Comparison of ENCODE assay signal across 12 cellular contexts in the genomic region with DNA sequence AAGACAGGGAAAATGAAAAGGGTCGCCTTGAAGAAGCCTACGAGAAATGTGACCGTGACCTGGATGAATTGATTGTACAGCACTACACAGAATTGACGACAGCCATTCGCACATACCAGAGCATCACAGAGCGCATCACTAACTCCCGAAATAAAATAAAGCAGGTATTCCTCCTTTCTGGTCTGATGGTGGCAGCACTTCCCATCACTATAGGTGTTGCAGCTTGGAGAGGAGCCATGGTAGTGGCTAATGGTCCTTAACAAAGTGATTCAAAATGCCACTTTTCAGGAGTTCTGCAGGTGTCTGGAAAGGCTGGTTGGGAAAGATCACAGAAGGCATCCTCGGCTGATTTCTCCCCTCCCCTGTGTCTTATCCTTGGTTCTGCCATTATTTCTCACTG. TPM values are rescaled to one million over a fixed set of nuclear protein-coding genes. Genes with fewer than 3 reads are reported as not detected.
A peak's percentile ranks its signal among the peaks of the same experiment; 100 is the strongest.
DNase-seq lines count a peak whose midpoint lies in the region; ATAC-seq and TF ChIP-seq lines count a peak whose summit lies in the region.
"Had no signal": no experiment of that assay in that cellular context is flagged by ENCODE, and none has a peak within 500 bp of the region (broad histone marks: within the 10 kb centered on the region; RNA-seq: fewer than 3 reads in every experiment).

No MANE protein-coding gene starts in this region.

- peaks cover 0 to 21% (median 8%) of the 10 kb centered on the region in 7 donors for H3K4me1 Mint-ChIP-seq in naive thymus-derived CD4-positive, alpha-beta T cell
- H3K4me1 Mint-ChIP-seq: memory B cell had no signal

- no peaks in the 10 kb centered on the region for H3K9me3 ChIP-seq in A673 (ENCODE audit: low read depth, low read length, poor library complexity, severe bottlenecking)
- H3K9me3 ChIP-seq in HCT116 (ENCODE audit: control insufficient read depth in 1 of 2, insufficient read depth in 1 of 2, low read depth in 1 of 2, low read length in 2 of 2), result no peaks in the 10 kb centered on the region
- no peaks in the 10 kb centered on the region for H3K9me3 ChIP-seq in OCI-LY7 (ENCODE audit: low read length)
- H3K9me3 ChIP-seq in naive thymus-derived CD4-positive, alpha-beta T cell (ENCODE audit: control insufficient read depth in 2 of 3, low read length in 3 of 3), result no peaks in the 10 kb centered on the region

- BruUV-seq in A673 (replicated peaks; lab: Mats Ljungman, UMichigan) (no TSS peak), HCT116 (replicated peaks; lab: Mats Ljungman, UMichigan) (no TSS peak), OCI-LY7 (replicated peaks; lab: Mats Ljungman, UMichigan) (no TSS peak)

- H2AFZ ChIP-seq in HCT116 (ENCODE audit: low read depth, low read length, poor library complexity, severe bottlenecking) (no peak overlapping the region), OCI-LY7 (ENCODE audit: low read length) (no peak overlapping the region)

- H3K4me3 ChIP-seq in A673 (ENCODE audit: low read depth, low read length, poor library complexity, severe bottlenecking) (no peak overlapping the region), HCT116 (replicated peaks in 1 of 2; ENCODE audit: low read depth in 1 of 2, low read length in 2 of 2) (no peak overlapping the region), OCI-LY7 (ENCODE audit: low read depth, low read length, poor library complexity, severe bottlenecking) (no peak overlapping the region), fibroblast of villous mesenchyme (ENCODE audit: low read depth, low read length) (no peak overlapping the region)
- no peak overlapping the region for H3K4me3 ChIP-seq in naive thymus-derived CD4-positive, alpha-beta T cell (ENCODE audit: low read length)

- H3K27ac ChIP-seq in A673 (ENCODE audit: low read depth, low read length, poor library complexity, severe bottlenecking) (no peak overlapping the region), HCT116 (ENCODE audit: low read depth, low read length) (no peak overlapping the region), OCI-LY7 (ENCODE audit: low read depth, low read length, poor library complexity, severe bottlenecking) (no peak overlapping the region)
- H3K27ac ChIP-seq in naive thymus-derived CD4-positive, alpha-beta T cell (ENCODE audit: low read depth, low read length), result no peak overlapping the region

- RAD21 ChIA-PET in HCT116 (lab: Charles Lee; ENCODE audit: low non-redundant PET in 1 of 2, low total read pairs in 2 of 2, uncharacterized antibody in 2 of 2, unreplicated experiment in 2 of 2), result no interaction called here

- CTCF ChIA-PET in A673 (lab: Charles Lee) (no interaction called here), HCT116 (lab: Charles Lee) (no interaction called here), OCI-LY7 (lab: Charles Lee; ENCODE audit: unreplicated experiment) (no interaction called here)
- CTCF ChIA-PET in naive thymus-derived CD4-positive, alpha-beta T cell (lab: Charles Lee), result no interaction called here

- H3K4me2 ChIP-seq in HCT116 (ENCODE audit: low read length), result no peak overlapping the region
- no peak overlapping the region for H3K4me2 ChIP-seq in OCI-LY7 (ENCODE audit: low read length)

- TF ChIP-seq POLR2A in HCT116 (IDR thresholded peaks at IDR 0.05; ENCODE audit: borderline replicate concordance, extremely low read depth, insufficient read depth, insufficient read length), result no peak

- H3K9me2 ChIP-seq in HCT116 (ENCODE audit: insufficient read depth), result no peaks in the 10 kb centered on the region
- H3K9me2 ChIP-seq in OCI-LY7 (ENCODE audit: insufficient read depth, low read length), result no peaks in the 10 kb centered on the region

- H4K20me1 ChIP-seq in HCT116 (ENCODE audit: insufficient read depth), result no peaks in the 10 kb centered on the region
- H4K20me1 ChIP-seq in OCI-LY7 (ENCODE audit: insufficient read depth, low read length), result no peaks in the 10 kb centered on the region

- no peaks in the 10 kb centered on the region for H3K4me1 ChIP-seq in A673 (ENCODE audit: insufficient read depth, low read length, poor library complexity, severe bottlenecking)
- no peaks in the 10 kb centered on the region for H3K4me1 ChIP-seq in HCT116 (ENCODE audit: control insufficient read depth in 1 of 2, insufficient read depth in 2 of 2, low read length in 2 of 2)
- no peaks in the 10 kb centered on the region for H3K4me1 ChIP-seq in OCI-LY7 (ENCODE audit: insufficient read depth, low read length, poor library complexity, severe bottlenecking)
- H3K4me1 ChIP-seq in naive thymus-derived CD4-positive, alpha-beta T cell (ENCODE audit: control insufficient read depth in 2 of 2, insufficient read depth in 2 of 2, low read length in 2 of 2), result no peaks in the 10 kb centered on the region

- no peak overlapping the region for H3K9ac ChIP-seq in HCT116 (ENCODE audit: low read length)

- POLR2A ChIA-PET in A673 (lab: Charles Lee; ENCODE audit: low non-redundant PET) (no interaction called here), HCT116 (lab: Charles Lee) (no interaction called here), OCI-LY7 (lab: Charles Lee) (no interaction called here)
- POLR2A ChIA-PET in naive thymus-derived CD4-positive, alpha-beta T cell (lab: Charles Lee), result no interaction called here

- TF ChIP-seq CTCF in A673 (conservative IDR thresholded peaks at IDR 0.05; ENCODE audit: low read depth, low read length), result 0 out of 2 replicates have a peak, but pooled peaks have one; percentile 32
- TF ChIP-seq CTCF in HCT116 (IDR thresholded peaks at IDR 0.05 in 2 of 3, conservative IDR thresholded peaks at IDR 0.05 in 1 of 3; ENCODE audit: borderline replicate concordance in 1 of 3, insufficient read depth in 1 of 3, low read depth in 2 of 3, low read length in 2 of 3), result peak in 1 of 3 experiments; percentile 39; a peak in 2 of 6 replicates
- TF ChIP-seq CTCF in OCI-LY7 (conservative IDR thresholded peaks at IDR 0.05; ENCODE audit: low read length), result peak; percentile 45; the same call in 1 of the 2 replicates
- peak; percentile 17 for TF ChIP-seq CTCF in fibroblast of villous mesenchyme (IDR thresholded peaks at IDR 0.05; ENCODE audit: insufficient read depth, low read depth, low read length)

- intact Hi-C loops in A673 (cut with micrococcal nuclease; ENCODE audit: unreplicated experiment), result no loop called here
- intact Hi-C loops in HCT116 (cut with micrococcal nuclease), result no loop called here
- intact Hi-C loops in OCI-LY7 (cut with micrococcal nuclease; ENCODE audit: unreplicated experiment), result no loop called here
- intact Hi-C loops in naive thymus-derived CD4-positive, alpha-beta T cell (cut with micrococcal nuclease), result no loop called here

- H3K27ac Mint-ChIP-seq in naive thymus-derived CD4-positive, alpha-beta T cell, result peak overlapping the region in 1 of 9 donors; percentile 51
- H3K27ac Mint-ChIP-seq: activated CD8-positive, alpha-beta T cell treated with anti-CD3 and anti-CD28 coated beads, Interleukin-2, amount 10 ng/mL, durations not matched to agents 7 days and 5 days; memory B cell had no signal

- peaks cover 26 to 60% (median 59%) of the 10 kb centered on the region in 5 donors for H3K36me3 Mint-ChIP-seq in naive thymus-derived CD4-positive, alpha-beta T cell

- DNase-seq in A673 (ENCODE audit: low spot score) (peak; percentile 8), HCT116 (ENCODE audit: low read depth, low spot score) (no peak), OCI-LY7 (ENCODE audit: low spot score) (no peak), fibroblast of villous mesenchyme (ENCODE audit: low read depth) (no peak), D341Med (ENCODE audit: low spot score) (no peak), GM03348 (ENCODE audit: low spot score) (no peak)
- no peak for DNase-seq in naive thymus-derived CD4-positive, alpha-beta T cell
- DNase-seq: activated CD8-positive, alpha-beta T cell treated with anti-CD3 and anti-CD28 coated beads, Interleukin-2, amount 10 ng/mL, durations not matched to agents 7 days and 5 days; AML-193; DMS153 had no signal

- peaks cover 0 to 11% (median 5%) of the 10 kb centered on the region in 11 donors for H3K9me3 Mint-ChIP-seq in naive thymus-derived CD4-positive, alpha-beta T cell

- H3K27me3 ChIP-seq in A673 (replicated peaks; ENCODE audit: insufficient read depth, low read depth, low read length, poor library complexity), result no peaks in the 10 kb centered on the region
- no peaks in the 10 kb centered on the region for H3K27me3 ChIP-seq in HCT116 (ENCODE audit: insufficient read depth, low read length)
- no peaks in the 10 kb centered on the region for H3K27me3 ChIP-seq in naive thymus-derived CD4-positive, alpha-beta T cell (ENCODE audit: control insufficient read depth in 2 of 2, insufficient read depth in 2 of 2, low read length in 2 of 2)

- ATAC-seq in HCT116, result peak; percentile 77
- ATAC-seq in naive thymus-derived CD4-positive, alpha-beta T cell, result no peak
- ATAC-seq in GM18861 (IDR thresholded peaks at IDR 0.05; ENCODE audit: unreplicated experiment), result no peak
- ATAC-seq: activated CD8-positive, alpha-beta T cell treated with anti-CD3 and anti-CD28 coated beads, Interleukin-2, amount 10 ng/mL, durations not matched to agents 7 days and 5 days had no signal

- peak; percentile 43 for TF ChIP-seq RAD21 in HCT116 (IDR thresholded peaks at IDR 0.05; ENCODE audit: low read depth)

- H3K4me3 Mint-ChIP-seq in naive thymus-derived CD4-positive, alpha-beta T cell, result no peak overlapping the region
- H3K4me3 Mint-ChIP-seq: activated CD8-positive, alpha-beta T cell treated with anti-CD3 and anti-CD28 coated beads, Interleukin-2, amount 10 ng/mL, durations not matched to agents 7 days and 5 days; memory B cell had no signal

- H3K36me3 ChIP-seq in A673 (ENCODE audit: insufficient read depth, low read length, poor library complexity, severe bottlenecking) (peaks cover 6% of the 10 kb centered on the region), HCT116 (ENCODE audit: control insufficient read depth in 1 of 2, insufficient read depth in 2 of 2, low read length in 2 of 2) (peaks cover 0 to 3% of the 10 kb centered on the region in 2 experiments; a peak in 1 of 4 replicates), OCI-LY7 (ENCODE audit: insufficient read depth, low read length) (peaks cover 40% of the 10 kb centered on the region)
- H3K36me3 ChIP-seq in naive thymus-derived CD4-positive, alpha-beta T cell (ENCODE audit: control insufficient read depth in 2 of 3, insufficient read depth in 3 of 3, low read length in 3 of 3), result peaks cover 0 to 21% (median 4%) of the 10 kb centered on the region in 3 experiments

- H3K27me3 Mint-ChIP-seq in naive thymus-derived CD4-positive, alpha-beta T cell, result no peaks in the 10 kb centered on the region
- H3K27me3 Mint-ChIP-seq: memory B cell had no signal

- H3K79me2 ChIP-seq in HCT116 (ENCODE audit: insufficient read depth, low read length), result peaks cover 16% of the 10 kb centered on the region; the same call in 1 of the 2 replicates
- H3K79me2 ChIP-seq in OCI-LY7 (ENCODE audit: insufficient read depth, low read depth, low read length), result no peaks in the 10 kb centered on the region

TF ChIP-seq in HCT116, 20 proteins besides CTCF, POLR2A, EP300 and RAD21 (continues in another document):
- TF ChIP-seq SP1 (IDR thresholded peaks at IDR 0.05; ENCODE audit: low read depth), result no peak

RNA-seq across cellular contexts. Expression of a gene that starts 22.1 kb away (rescaled TPM):
- 66.1 and 74.4 TPM in 2 replicates for total RNA-seq in A673 (2021)
- 40.3 TPM for total RNA-seq in HCT116 (2021; ENCODE audit: unreplicated experiment)
- 17.3 and 18.0 TPM in 2 replicates for polyA plus RNA-seq in HCT116 (2012)
- total RNA-seq in OCI-LY7 (2014; rRNA removed; shearing (Covaris generic)), result 75.1 and 83.4 TPM in 2 replicates
- total RNA-seq in OCI-LY7 (2022), result 93.2 and 98.8 TPM in 2 replicates
- total RNA-seq in fibroblast of villous mesenchyme, result 89.9 and 106 TPM in 2 replicates
- total RNA-seq in naive thymus-derived CD4-positive, alpha-beta T cell, result 100 to 1,000 TPM in 1 of 5 experiments, 10 to 100 TPM in 4; 65.4 to 106 (median 82.9) TPM
- 10 to 100 TPM; 44.1 to 48.9 TPM for polyA plus RNA-seq in naive thymus-derived CD4-positive, alpha-beta T cell
